Comparison of ENCODE assay signal across 8 cellular contexts in the genomic region with DNA sequence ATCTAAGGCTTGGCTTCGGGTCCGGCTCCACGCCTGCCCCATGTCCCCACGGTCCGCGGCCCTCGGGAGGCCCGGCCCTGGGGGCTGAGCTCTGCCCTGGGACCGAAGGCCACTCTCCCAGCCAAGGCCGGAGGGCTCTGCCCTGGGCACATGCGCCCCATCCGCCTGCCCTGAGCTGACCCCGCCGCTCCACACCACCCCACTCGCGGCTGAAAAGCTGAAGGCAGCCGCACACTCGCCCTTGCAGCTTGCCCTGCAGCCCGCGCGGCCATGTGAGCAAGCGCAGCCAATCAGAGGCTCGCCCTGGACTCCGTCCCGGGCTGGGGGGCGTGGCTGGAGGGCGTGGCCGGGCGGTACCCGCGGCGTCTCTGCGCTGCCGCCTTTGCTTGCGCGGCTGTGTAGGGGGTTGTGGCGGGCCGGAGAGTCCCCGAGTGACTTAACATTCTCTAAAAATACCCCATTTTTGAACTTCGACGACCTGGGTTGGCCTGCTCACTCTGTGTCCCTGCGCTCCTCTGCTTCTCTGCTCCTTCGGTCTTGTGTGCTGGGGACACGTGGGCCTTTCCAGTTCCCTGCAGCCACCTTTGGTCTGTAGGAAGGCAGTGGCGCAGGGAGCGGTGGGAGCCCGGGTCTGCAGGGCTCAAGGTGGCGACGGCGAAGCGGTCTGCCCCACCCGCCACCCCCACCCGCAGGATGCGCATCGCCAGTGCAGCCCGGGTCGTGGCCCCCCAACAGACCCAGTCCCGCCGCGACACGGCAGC. TPM values are rescaled to one million over a fixed set of nuclear protein-coding genes. Genes with fewer than 3 reads are reported as not detected.
DNase-seq lines count a peak whose midpoint lies in the region; ATAC-seq and TF ChIP-seq lines count a peak whose summit lies in the region.

No MANE protein-coding gene starts in this region.

- H3K36me3 ChIP-seq in neural cell (ENCODE audit: insufficient read depth, low read length) (no peaks in the 10 kb centered on the region), stomach (no peaks in the 10 kb centered on the region)

- DNase-seq in DMS53 treated with DMSO at 0.1 percent for 48 hours (lab: John Stamatoyannopoulos, UW; ENCODE audit: unreplicated experiment) = peak; percentile 52
- DNase-seq in HuH-7.5 (ENCODE audit: low spot score) = peak; percentile 91
- peak; percentile 86 for DNase-seq in RKO (ENCODE audit: low spot score)
- peak; percentile 73 for DNase-seq in fibroblast of the aortic adventitia (ENCODE audit: low read depth)
- DNase-seq in stomach = peak; percentile 95

- H2AFZ ChIP-seq in neural cell (ENCODE audit: low read depth, low read length) = peak overlapping the region; percentile 48

- no peak for TF ChIP-seq RAD21 in neural cell (conservative IDR thresholded peaks at IDR 0.05)

- H3F3A ChIP-seq in neural cell (ENCODE audit: insufficient read depth, low read length, poor library complexity, severe bottlenecking) = no peaks in the 10 kb centered on the region

- no peaks in the 10 kb centered on the region for H3K36me3 Mint-ChIP-seq in activated T-helper 17 cell treated with anti-CD3 and anti-CD28 coated beads, Interleukin-2, amount 50 U/mL, for 72 hours (ENCODE audit: low read depth)

- H3K27ac ChIP-seq in neural cell (ENCODE audit: low read length) (no peak overlapping the region), stomach (peak overlapping the region; percentile 52 to 82 (median 70))

- H3K9ac ChIP-seq in neural cell (ENCODE audit: low read length) = peak overlapping the region; percentile 68

- H3K27me3 ChIP-seq in neural cell (ENCODE audit: insufficient read depth, low read depth, low read length) = peaks cover 17% of the 10 kb centered on the region
- no peaks in the 10 kb centered on the region for H3K27me3 ChIP-seq in stomach

- H3K4me3 ChIP-seq in fibroblast of the aortic adventitia (ENCODE audit: low read depth, low read length) = peak overlapping the region; percentile 68
- peak overlapping the region; percentile 75 for H3K4me3 ChIP-seq in neural cell (ENCODE audit: low read length)
- H3K4me3 ChIP-seq in stomach = peak overlapping the region; percentile 64 to 73 (median 68)

- peak; percentile 91 for ATAC-seq in GM21526 (IDR thresholded peaks at IDR 0.05; ENCODE audit: low FRiP score, unreplicated experiment)
- peak; percentile 95 for ATAC-seq in activated T-helper 17 cell treated with anti-CD3 and anti-CD28 coated beads, Interleukin-2, amount 50 U/mL, for 72 hours (replicated peaks)

- H3K4me1 Mint-ChIP-seq in activated T-helper 17 cell treated with anti-CD3 and anti-CD28 coated beads, Interleukin-2, amount 50 U/mL, for 72 hours = peaks cover 20% of the 10 kb centered on the region

- WGBS in stomach, 5 donors = 1 to 2% (median 1%) methylated on average over 47 to 61 of the region's 61 CpGs

- no peaks in the 10 kb centered on the region for H4K20me1 ChIP-seq in neural cell (ENCODE audit: insufficient read depth)

- no peaks in the 10 kb centered on the region for H3K9me2 ChIP-seq in neural cell (ENCODE audit: insufficient read depth, low read length)

- H3K9me3 ChIP-seq in neural cell (ENCODE audit: low read length) (no peaks in the 10 kb centered on the region), stomach (no peaks in the 10 kb centered on the region)

- H3K4me1 ChIP-seq in stomach = peaks cover 27 to 49% (median 43%) of the 10 kb centered on the region in 4 donors

- TF ChIP-seq EP300 in neural cell (conservative IDR thresholded peaks at IDR 0.05; ENCODE audit: poor library complexity, severe bottlenecking) (no peak), stomach (IDR thresholded peaks at IDR 0.05) (no peak)

- H3K27ac Mint-ChIP-seq in activated T-helper 17 cell treated with anti-CD3 and anti-CD28 coated beads, Interleukin-2, amount 50 U/mL, for 72 hours = peak overlapping the region; percentile 81

- H3K4me2 ChIP-seq in neural cell (ENCODE audit: low read length) = peak overlapping the region; percentile 61

- TF ChIP-seq CTCF in fibroblast of the aortic adventitia (IDR thresholded peaks at IDR 0.05; ENCODE audit: insufficient read depth, low read length) (peak; percentile 15), neural cell (IDR thresholded peaks at IDR 0.05; ENCODE audit: poor library complexity, severe bottlenecking) (peak; percentile 20), stomach (IDR thresholded peaks at IDR 0.05) (no peak)

- intact Hi-C loops in stomach (cut with DNase I; ENCODE audit: low total_unique reads) = loop anchor here (10.0 kb wide), 1 partner anchor 151 kb away; a partner anchor contains a TSS

- TF ChIP-seq POLR2A in stomach (IDR thresholded peaks at IDR 0.05) = no peak

- H3K79me2 ChIP-seq in neural cell (replicated peaks; ENCODE audit: insufficient read depth, low read length) = no peaks in the 10 kb centered on the region

- H3K9me3 Mint-ChIP-seq in activated T-helper 17 cell treated with anti-CD3 and anti-CD28 coated beads, Interleukin-2, amount 50 U/mL, for 72 hours = no peaks in the 10 kb centered on the region

- H3K4me3 Mint-ChIP-seq in activated T-helper 17 cell treated with anti-CD3 and anti-CD28 coated beads, Interleukin-2, amount 50 U/mL, for 72 hours = peak overlapping the region; percentile 97

- no peaks in the 10 kb centered on the region for H3K27me3 Mint-ChIP-seq in activated T-helper 17 cell treated with anti-CD3 and anti-CD28 coated beads, Interleukin-2, amount 50 U/mL, for 72 hours

TF ChIP-seq in neural cell, 6 proteins besides CTCF, POLR2A, EP300 and RAD21:
- TF ChIP-seq MXI1 (conservative IDR thresholded peaks at IDR 0.05; ENCODE audit: poor library complexity, severe bottlenecking) (no peak), POLR2AphosphoS5 (IDR thresholded peaks at IDR 0.05) (peak; percentile 20)

RNA-seq across cellular contexts. Expression of a gene that starts 8.8 kb away (rescaled TPM):
- total RNA-seq in activated T-helper 17 cell treated with anti-CD3 and anti-CD28 coated beads, Interleukin-2, amount 50 U/mL, for 72 hours = 100 to 1,000 TPM; 107 to 112 TPM
- total RNA-seq in fibroblast of the aortic adventitia (ENCODE audit: low replicate concordance) = 22.9 and 24.5 TPM in 2 replicates
- polyA plus RNA-seq in neural cell = 5.3 and 8.8 TPM in 2 replicates
- 3.7 and 5.2 TPM in 2 replicates for polyA minus RNA-seq in neural cell
- 100 to 1,000 TPM in 1 of 5 donors, 10 to 100 TPM in 4; 22.6 to 101 (median 66.2) TPM for total RNA-seq in stomach
- 10 to 100 TPM; 27.8 to 41.2 (median 40.6) TPM for polyA plus RNA-seq in stomach

RNA-seq across cellular contexts. Expression of a gene that starts 22.5 kb away (rescaled TPM):
- 1 to 10 TPM; 1.8 to 2.3 TPM for total RNA-seq in activated T-helper 17 cell treated with anti-CD3 and anti-CD28 coated beads, Interleukin-2, amount 50 U/mL, for 72 hours
- 3.1 and 4.4 TPM in 2 replicates for total RNA-seq in fibroblast of the aortic adventitia (ENCODE audit: low replicate concordance)
- 2.5 and 2.8 TPM in 2 replicates for polyA plus RNA-seq in neural cell
- 4.9 and 5.9 TPM in 2 replicates for polyA minus RNA-seq in neural cell
- 1 to 10 TPM; 2.2 to 9.0 (median 3.8) TPM for total RNA-seq in stomach
- 1 to 10 TPM; 2.2 to 6.7 (median 4.9) TPM for polyA plus RNA-seq in stomach

Comparison
In these comparisons a context has a peak if more than half of its experiments do, and no peak if none do; other contexts are left out.
1. CTCF ChIP-seq: peak in fibroblast of the aortic adventitia (single experiment) and neural cell (single experiment); none in stomach (0 of 7).
2. Peak in every context shown above with its lines, with median percentiles within 50 percentile points of each other: DNase-seq and H3K4me3 ChIP-seq.